ENCODE assay signal across 8 cellular contexts in genomic region chr10:6202684-6203330, GRCh38.
A peak's percentile ranks its signal among the peaks of the same experiment; 100 is the strongest.
DNase-seq lines count a peak whose midpoint lies in the region; ATAC-seq lines count a peak whose summit lies in the region.

Gene PFKFB3 (plus strand): TSS chr10:6202932. CDS start chr10:6203261, 329 bp downstream.

- DNase-seq in SHP77 (lab: John Stamatoyannopoulos, UW) (peak; percentile 54 to 67), SHP77 treated with DMSO at 0.1 percent for 48 hours (lab: John Stamatoyannopoulos, UW) (no peak), NCI-H1930 (lab: John Stamatoyannopoulos, UW) (peak; percentile 14 to 60), islet precursor cell (peak; percentile 97)
- DNase-seq in activated CD4-positive, CD25-positive, alpha-beta regulatory T cell treated with anti-CD3 and anti-CD28 coated beads, Interleukin-2, amount 50 U/mL, for 16 hours (ENCODE audit: low read depth, low spot score): peak; percentile 72
- peak; percentile 88 for DNase-seq in central memory CD4-positive, alpha-beta T cell
- peak; percentile 90 to 95 (median 94) for DNase-seq in stimulated activated CD4-positive, alpha-beta T cell treated with anti-CD3 and anti-CD28 coated beads, Interleukin-12 subunit alpha, Interleukin-12 subunit beta, amount 100 ng/mL, for 48 hours (ENCODE audit: low read depth in 2 of 3, low spot score in 1 of 3)

- peak; percentile 60 for ATAC-seq in HG02884 (IDR thresholded peaks at IDR 0.05; ENCODE audit: unreplicated experiment)
